ENCODE assay signal across 18 cellular contexts in genomic region chr1:151364996-151365395, GRCh38. TPM values are rescaled to one million over a fixed set of nuclear protein-coding genes. Genes with fewer than 3 reads are reported as not detected.
A peak's percentile ranks its signal among the peaks of the same experiment; 100 is the strongest.
DNase-seq lines count a peak whose midpoint lies in the region; ATAC-seq and TF ChIP-seq lines count a peak whose summit lies in the region.
"Had no signal": no experiment of that assay in that cellular context is flagged by ENCODE, and none has a peak within 500 bp of the region (broad histone marks: within the 10 kb centered on the region; RNA-seq: fewer than 3 reads in every experiment).

No MANE protein-coding gene starts in this region.

- H3K27me3 Mint-ChIP-seq in WTC11 (ENCODE audit: low read depth) = peaks cover 9% of the 10 kb centered on the region
- H3K27me3 Mint-ChIP-seq in neural crest cell (ENCODE audit: low read depth) = no peaks in the 10 kb centered on the region
- H3K27me3 Mint-ChIP-seq in mesothelial cell of epicardium (ENCODE audit: low read depth) = no peaks in the 10 kb centered on the region

- TF ChIP-seq RAD21 in HCT116 (IDR thresholded peaks at IDR 0.05; ENCODE audit: low read depth) = no peak

- no peak overlapping the region for H3K27ac Mint-ChIP-seq in WTC11
- H3K27ac Mint-ChIP-seq in neural crest cell (ENCODE audit: unreplicated experiment) = peak overlapping the region; percentile 53
- H3K27ac Mint-ChIP-seq in mesothelial cell of epicardium = no peak overlapping the region

- H3K9ac ChIP-seq in HCT116 (ENCODE audit: low read length) = no peak overlapping the region

- no peaks in the 10 kb centered on the region for H3K9me2 ChIP-seq in HCT116 (ENCODE audit: insufficient read depth)

- H3K36me3 ChIP-seq in HCT116 (ENCODE audit: control insufficient read depth in 1 of 2, insufficient read depth in 2 of 2, low read length in 2 of 2) = no peaks in the 10 kb centered on the region
- peaks cover 0 to 55% (median 31%) of the 10 kb centered on the region in 9 donors for H3K36me3 ChIP-seq in heart left ventricle
- H3K36me3 ChIP-seq: HAP-1 had no signal

- H3K4me2 ChIP-seq in HCT116 (ENCODE audit: low read length) = no peak overlapping the region

- CTCF ChIA-PET in HCT116 (lab: Charles Lee) = no interaction called here
- CTCF ChIA-PET in WTC11 (lab: Charles Lee) = interaction anchor here (1.0 to 2.4 kb wide), 6 partner anchors 9 to 120 kb away, joined by 3 to 11 read pairs (median 4); no protein-coding TSS in a partner anchor

- H2AFZ ChIP-seq in HCT116 (ENCODE audit: low read depth, low read length, poor library complexity, severe bottlenecking) = no peak overlapping the region

- DNase-seq in GM12865 (ENCODE audit: low read depth) (no peak), HCT116 (ENCODE audit: low read depth, low spot score) (no peak), WTC11 (ENCODE audit: low spot score) (no peak), neural crest cell (ENCODE audit: low read depth, low spot score) (no peak), AG08395 (ENCODE audit: low spot score) (no peak), heart left ventricle (no peak), mesothelial cell of epicardium (ENCODE audit: low spot score in 2 of 2, unreplicated experiment in 2 of 2) (no peak)
- DNase-seq: COR-L47, NCI-H1417, NCI-H187 treated with DMSO at 0.1 percent for 48 hours, NCI-H2171, NCI-H446, NCI-H69, OCI-M1, RPMI8226 had no signal

- no TSS peak for BruUV-seq in HCT116 (replicated peaks; lab: Mats Ljungman, UMichigan)

- H3K9me3 ChIP-seq in HCT116 (ENCODE audit: control insufficient read depth in 1 of 2, insufficient read depth in 1 of 2, low read depth in 1 of 2, low read length in 2 of 2) (peaks cover 6 to 9% of the 10 kb centered on the region in 2 experiments; a peak in 2 of 4 replicates), heart left ventricle (peaks cover 0 to 10% (median 2%) of the 10 kb centered on the region in 12 donors)

- POLR2A ChIA-PET in HCT116 (lab: Charles Lee) (interaction anchor here (0.8 kb wide), 1 partner anchor 83 kb away, joined by 3 read pairs; the partner anchor contains the start of gene ZNF687), WTC11 (lab: Charles Lee) (interaction anchor here (0.5 kb wide), 1 partner anchor 30 kb away, joined by 3 read pairs; no protein-coding TSS in a partner anchor)

- H4K20me1 ChIP-seq in HCT116 (ENCODE audit: insufficient read depth) = no peaks in the 10 kb centered on the region

- TF ChIP-seq CTCF in GM12865 (IDR thresholded peaks at IDR 0.05; ENCODE audit: insufficient read depth, low read depth, low read length, missing control alignments) (peak; percentile 4), HCT116 (IDR thresholded peaks at IDR 0.05 in 2 of 3, conservative IDR thresholded peaks at IDR 0.05 in 1 of 3; ENCODE audit: borderline replicate concordance in 1 of 3, insufficient read depth in 1 of 3, low read depth in 2 of 3, low read length in 2 of 3) (peak in 1 of 3 experiments; percentile 12; a peak in 1 of 6 replicates), WTC11 (IDR thresholded peaks at IDR 0.05) (no peak), neural crest cell (conservative IDR thresholded peaks at IDR 0.05) (no peak), heart left ventricle (IDR thresholded peaks at IDR 0.05) (no peak), mesothelial cell of epicardium (IDR thresholded peaks at IDR 0.05; ENCODE audit: unreplicated experiment) (no peak)

- no peaks in the 10 kb centered on the region for H3K4me1 Mint-ChIP-seq in WTC11
- no peaks in the 10 kb centered on the region for H3K4me1 Mint-ChIP-seq in neural crest cell
- peaks cover 7% of the 10 kb centered on the region for H3K4me1 Mint-ChIP-seq in mesothelial cell of epicardium

- RAD21 ChIA-PET in HCT116 (lab: Charles Lee; ENCODE audit: low non-redundant PET in 1 of 2, low total read pairs in 2 of 2, uncharacterized antibody in 2 of 2, unreplicated experiment in 2 of 2) = no interaction called here

- intact Hi-C loops in HCT116 (cut with micrococcal nuclease) (no loop called here), heart left ventricle (cut with DNase I) (no loop called here)

- H3K4me1 ChIP-seq in HCT116 (ENCODE audit: control insufficient read depth in 1 of 2, insufficient read depth in 2 of 2, low read length in 2 of 2) (no peaks in the 10 kb centered on the region), heart left ventricle (peaks cover 4 to 26% (median 21%) of the 10 kb centered on the region in 12 donors)
- H3K4me1 ChIP-seq: HAP-1 had no signal

- H3K27ac ChIP-seq in HCT116 (ENCODE audit: low read depth, low read length) (no peak overlapping the region), heart left ventricle (no peak overlapping the region)

- H3K36me3 Mint-ChIP-seq in WTC11 (peaks cover 34% of the 10 kb centered on the region), neural crest cell (ENCODE audit: low read depth) (peaks cover 30% of the 10 kb centered on the region), mesothelial cell of epicardium (peaks cover 39% of the 10 kb centered on the region)

- 89 to 100% (median 92%) methylated on average over 3 to 4 of the region's 4 CpGs for WGBS in heart left ventricle, 4 donors

- ATAC-seq in HCT116 (peak; percentile 38; the same call in 1 of the 2 replicates), WTC11 (peak; percentile 68), heart left ventricle (no peak)
- ATAC-seq: K562 had no signal

- H3K4me3 ChIP-seq in GM12865 (ENCODE audit: low read depth, low read length) (no peak overlapping the region), HCT116 (replicated peaks in 1 of 2; ENCODE audit: low read depth in 1 of 2, low read length in 2 of 2) (no peak overlapping the region), heart left ventricle (no peak overlapping the region)
- H3K4me3 ChIP-seq: HAP-1, K562 had no signal

- no peak for TF ChIP-seq POLR2A in HCT116 (IDR thresholded peaks at IDR 0.05; ENCODE audit: borderline replicate concordance, extremely low read depth, insufficient read depth, insufficient read length)
- TF ChIP-seq POLR2A in heart left ventricle (IDR thresholded peaks at IDR 0.05) = no peak

- no peaks in the 10 kb centered on the region for H3K27me3 ChIP-seq in HCT116 (ENCODE audit: insufficient read depth, low read length)
- no peaks in the 10 kb centered on the region for H3K27me3 ChIP-seq in heart left ventricle

- no peak overlapping the region for H3K4me3 Mint-ChIP-seq in WTC11
- H3K4me3 Mint-ChIP-seq in neural crest cell = no peak overlapping the region
- no peak overlapping the region for H3K4me3 Mint-ChIP-seq in mesothelial cell of epicardium

- H3K79me2 ChIP-seq in HCT116 (ENCODE audit: insufficient read depth, low read length) = no peaks in the 10 kb centered on the region

- H3K9me3 Mint-ChIP-seq in WTC11 (peaks cover 36% of the 10 kb centered on the region), neural crest cell (peaks cover 19% of the 10 kb centered on the region), mesothelial cell of epicardium (peaks cover 28% of the 10 kb centered on the region)

TF ChIP-seq in HCT116, 20 proteins besides CTCF, POLR2A, EP300 and RAD21 (continues in another document):
- TF ChIP-seq MAX (IDR thresholded peaks at IDR 0.05) (no peak), ATF3 (IDR thresholded peaks at IDR 0.05) (no peak), SRF (IDR thresholded peaks at IDR 0.05; ENCODE audit: low read depth) (no peak), EZH2phosphoT487 (IDR thresholded peaks at IDR 0.05; ENCODE audit: borderline replicate concordance) (no peak), EZH2 (IDR thresholded peaks at IDR 0.05) (no peak)

TF ChIP-seq in WTC11, 78 proteins besides CTCF, POLR2A, EP300 and RAD21 (continues in another document):
- TF ChIP-seq KAT7 (CRISPR knock-in tag; IDR thresholded peaks at IDR 0.05; ENCODE audit: borderline replicate concordance) = no peak
- no peak for TF ChIP-seq MLX (CRISPR knock-in tag; IDR thresholded peaks at IDR 0.05)
- TF ChIP-seq USF2 (CRISPR knock-in tag; IDR thresholded peaks at IDR 0.05) = no peak
- TF ChIP-seq ETV6 (CRISPR knock-in tag; IDR thresholded peaks at IDR 0.05) = no peak

RNA-seq across cellular contexts. Expression of gene SELENBP1, which starts 7.5 kb away (rescaled TPM):
- total RNA-seq in HCT116 (2021; ENCODE audit: unreplicated experiment) (0.42 TPM), WTC11 (2021) (17.9 to 23.9 TPM (median 20.2 TPM) in 3 replicates), neural crest cell (35.9 and 36.2 TPM in 2 replicates), heart left ventricle (10 to 100 TPM; 27.6 to 97.8 (median 48.7) TPM), mesothelial cell of epicardium (51.1 to 58.5 TPM (median 53.3 TPM) in 3 replicates)
- not detected in 2 replicates for polyA plus RNA-seq in HCT116 (2012)
- polyA plus RNA-seq in heart left ventricle = 10 to 100 TPM; 14.3 to 37.9 TPM
- total RNA-seq: A673 had no signal

RNA-seq across cellular contexts. Expression of gene RFX5, which starts 17.9 kb away (rescaled TPM):
- 52.7 TPM for total RNA-seq in HCT116 (2021; ENCODE audit: unreplicated experiment)
- polyA plus RNA-seq in HCT116 (2012) = 23.2 and 24.2 TPM in 2 replicates
- total RNA-seq in WTC11 (2021) = 59.2 to 69.2 TPM (median 67.7 TPM) in 3 replicates
- total RNA-seq in neural crest cell = 71.3 and 73.5 TPM in 2 replicates
- total RNA-seq in heart left ventricle = 10 to 100 TPM; 14.0 to 49.3 (median 22.1) TPM
- 10 to 100 TPM; 10.8 to 11.3 TPM for polyA plus RNA-seq in heart left ventricle
- total RNA-seq in mesothelial cell of epicardium = 82.8 to 89.5 TPM (median 88.2 TPM) in 3 replicates

RNA-seq across cellular contexts. Expression of gene PSMB4, which starts 34.4 kb away (rescaled TPM):
- total RNA-seq in HCT116 (2021; ENCODE audit: unreplicated experiment) (341 TPM), WTC11 (2021) (360 to 414 TPM (median 383 TPM) in 3 replicates), neural crest cell (278 and 279 TPM in 2 replicates), heart left ventricle (100 to 1,000 TPM; 173 to 237 (median 212) TPM), mesothelial cell of epicardium (202 to 207 TPM (median 202 TPM) in 3 replicates)
- polyA plus RNA-seq in HCT116 (2012) = 336 and 390 TPM in 2 replicates
- 100 to 1,000 TPM; 345 to 367 TPM for polyA plus RNA-seq in heart left ventricle

RNA-seq across cellular contexts. Expression of gene PI4KB, which starts 37.8 kb away (rescaled TPM):
- total RNA-seq in HCT116 (2021; ENCODE audit: unreplicated experiment) = 45.1 TPM
- polyA plus RNA-seq in HCT116 (2012) = 48.1 and 48.4 TPM in 2 replicates
- 25.6 to 33.6 TPM (median 30.5 TPM) in 3 replicates for total RNA-seq in WTC11 (2021)
- total RNA-seq in neural crest cell = 46.3 and 52.0 TPM in 2 replicates
- 10 to 100 TPM; 34.9 to 76.0 (median 49.8) TPM for total RNA-seq in heart left ventricle
- 10 to 100 TPM; 17.4 to 41.2 TPM for polyA plus RNA-seq in heart left ventricle
- total RNA-seq in mesothelial cell of epicardium = 67.2 to 77.6 TPM (median 73.7 TPM) in 3 replicates

Comparison
In these comparisons a context has a peak if more than half of its experiments do, and no peak if none do; other contexts are left out.
1. ATAC-seq: peak in HCT116 (single experiment) and WTC11 (single experiment); none in heart left ventricle (0 of 4).
2. RNA of gene SELENBP1, which starts 7.5 kb away (total RNA-seq): 51.1 to 58.5 TPM in mesothelial cell of epicardium, 27.6 to 97.8 TPM in heart left ventricle, 35.9 to 36.2 TPM in neural crest cell and 17.9 to 23.9 TPM in WTC11; 0.42 TPM in HCT116 (single experiment); every median in the first group is over 10 times any median in the second.